Comparison of ENCODE assay signal across 24 cellular contexts in genomic region chr3:63508305-63508704, GRCh38.
A peak's percentile ranks its signal among the peaks of the same experiment; 100 is the strongest.
DNase-seq lines count a peak whose midpoint lies in the region; ATAC-seq and TF ChIP-seq lines count a peak whose summit lies in the region.
"Had no signal": no experiment of that assay in that cellular context is flagged by ENCODE, and none has a peak within 500 bp of the region (broad histone marks: within the 10 kb centered on the region; RNA-seq: fewer than 3 reads in every experiment).

No MANE protein-coding gene starts in this region.

- 79 to 81% (median 79%) methylated on average over 1 of the region's 1 CpG for WGBS in ovary, 3 donors

- H3K36me3 ChIP-seq in PC-3 (ENCODE audit: low read depth, low read length) (no peaks in the 10 kb centered on the region), mucosa of rectum (ENCODE audit: control insufficient read depth in 2 of 2, insufficient read depth in 2 of 2, low read length in 2 of 2) (no peaks in the 10 kb centered on the region), ovary (no peaks in the 10 kb centered on the region)
- H3K36me3 ChIP-seq: brain microvascular endothelial cell, Peyer's patch had no signal

- TF ChIP-seq POLR2A in ovary (IDR thresholded peaks at IDR 0.05) = no peak

- no peak overlapping the region for H3K27ac Mint-ChIP-seq in activated CD4-positive, alpha-beta T cell treated with anti-CD3 and anti-CD28 coated beads for 36 hours
- H3K27ac Mint-ChIP-seq: activated CD4-positive, alpha-beta memory T cell treated with anti-CD3 and anti-CD28 coated beads, Interleukin-2, amount 10 ng/mL, durations not matched to agents 7 days and 5 days; progenitor cell of endocrine pancreas; stimulated activated effector memory CD8-positive, alpha-beta T cell treated with anti-CD3 and anti-CD28 coated beads, Interleukin-12 subunit alpha, Interleukin-12 subunit beta, amount 100 ng/mL, for 72 hours had no signal

- H3K4me3 ChIP-seq in PC-3 (ENCODE audit: low read length) (no peak overlapping the region), mucosa of rectum (ENCODE audit: low read length in 2 of 2) (no peak overlapping the region), ovary (no peak overlapping the region)
- H3K4me3 ChIP-seq: GM12878, Peyer's patch had no signal

- H3K9me3 Mint-ChIP-seq in activated CD4-positive, alpha-beta T cell treated with anti-CD3 and anti-CD28 coated beads for 36 hours (ENCODE audit: low read depth) = no peaks in the 10 kb centered on the region
- H3K9me3 Mint-ChIP-seq: activated CD4-positive, alpha-beta memory T cell treated with anti-CD3 and anti-CD28 coated beads, Interleukin-2, amount 10 ng/mL, durations not matched to agents 7 days and 5 days; neural crest cell had no signal

- intact Hi-C loops in PC-3 (cut with micrococcal nuclease) = no loop called here
- intact Hi-C loops in activated CD4-positive, alpha-beta T cell treated with anti-CD3 and anti-CD28 coated beads for 36 hours (cut with DNase I, micrococcal nuclease) = no loop called here
- intact Hi-C loops in ovary (cut with DNase I) = no loop called here

- peaks cover 27% of the 10 kb centered on the region; the same call in 1 of the 2 replicates for H3K27me3 ChIP-seq in PC-3 (ENCODE audit: low read length)
- H3K27me3 ChIP-seq in mucosa of rectum (ENCODE audit: control insufficient read depth in 2 of 2, insufficient read depth in 2 of 2, low read length in 2 of 2) = no peaks in the 10 kb centered on the region
- no peaks in the 10 kb centered on the region for H3K27me3 ChIP-seq in ovary
- H3K27me3 ChIP-seq: brain microvascular endothelial cell, Peyer's patch had no signal

- H2AFZ ChIP-seq in PC-3 (ENCODE audit: low read length) = no peak overlapping the region

- no peaks in the 10 kb centered on the region for H3F3A ChIP-seq in PC-3 (ENCODE audit: low read length, unreplicated experiment)

- no peak overlapping the region for H3K4me3 Mint-ChIP-seq in activated CD4-positive, alpha-beta T cell treated with anti-CD3 and anti-CD28 coated beads for 36 hours
- H3K4me3 Mint-ChIP-seq: activated CD4-positive, alpha-beta memory T cell treated with anti-CD3 and anti-CD28 coated beads, Interleukin-2, amount 10 ng/mL, durations not matched to agents 7 days and 5 days; neural crest cell; stimulated activated effector memory CD8-positive, alpha-beta T cell treated with anti-CD3 and anti-CD28 coated beads, Interleukin-12 subunit alpha, Interleukin-12 subunit beta, amount 100 ng/mL, for 72 hours had no signal

- H3K27ac ChIP-seq in PC-3 (ENCODE audit: low read length) (no peak overlapping the region), epithelial cell of prostate (no peak overlapping the region), mucosa of rectum (ENCODE audit: low read depth in 2 of 2, low read length in 2 of 2) (peak overlapping the region; percentile 56 to 70), ovary (no peak overlapping the region)
- H3K27ac ChIP-seq: brain microvascular endothelial cell, Peyer's patch had no signal

- no TSS peak for BruUV-seq in PC-3 (replicated peaks; lab: Mats Ljungman, UMichigan)

- H3K4me1 ChIP-seq in PC-3 (ENCODE audit: insufficient read depth, low read length) = no peaks in the 10 kb centered on the region
- peaks cover 0 to 9% of the 10 kb centered on the region in 2 donors for H3K4me1 ChIP-seq in mucosa of rectum (ENCODE audit: control insufficient read depth in 2 of 2, insufficient read depth in 2 of 2, low read length in 2 of 2)
- no peaks in the 10 kb centered on the region for H3K4me1 ChIP-seq in ovary (ENCODE audit: insufficient read depth)
- H3K4me1 ChIP-seq: Peyer's patch had no signal

- peak; percentile 17 for DNase-seq in Daoy (ENCODE audit: low read depth)
- peak; percentile 20 for DNase-seq in PC-3
- peak; percentile 56 for DNase-seq in epithelial cell of prostate (ENCODE audit: low read depth, low spot score)
- DNase-seq in NCI-H526 (lab: John Stamatoyannopoulos, UW) = no peak
- no peak for DNase-seq in activated CD4-positive, alpha-beta T cell treated with anti-CD3 and anti-CD28 coated beads for 36 hours
- DNase-seq in ovary = no peak
- DNase-seq in NCI-H524 (lab: John Stamatoyannopoulos, UW) = no peak
- DNase-seq: activated CD4-positive, alpha-beta memory T cell treated with anti-CD3 and anti-CD28 coated beads, Interleukin-2, amount 10 ng/mL, durations not matched to agents 7 days and 5 days; activated gamma-delta T cell treated with Interleukin-2 at 50 U/mL for 16 hours; activated T-cell treated with anti-CD3 and anti-CD28 coated beads for 4 hours; brain microvascular endothelial cell; cortex of kidney; DMS 273 treated with DMSO at 0.1 percent for 48 hours; Karpas-422; NCI-H1092; NCI-H1930; NCI-H446 treated with DMSO at 0.1 percent for 48 hours; stimulated activated CD4-positive, alpha-beta T cell treated with anti-CD3 and anti-CD28 coated beads, Interleukin-2, amount 100 ng/mL, for 24 hours had no signal

- ATAC-seq in PC-3 = no peak
- no peak for ATAC-seq in activated CD4-positive, alpha-beta T cell treated with anti-CD3 and anti-CD28 coated beads for 36 hours
- ATAC-seq: GM12878; stimulated activated effector memory CD8-positive, alpha-beta T cell treated with anti-CD3 and anti-CD28 coated beads, Interleukin-12 subunit alpha, Interleukin-12 subunit beta, amount 100 ng/mL, for 72 hours had no signal

- no peaks in the 10 kb centered on the region for H3K9me2 ChIP-seq in PC-3 (replicated peaks; ENCODE audit: low read length)

- TF ChIP-seq CTCF in PC-3 (conservative IDR thresholded peaks at IDR 0.05; ENCODE audit: low read depth, low read length) = no peak
- no peak for TF ChIP-seq CTCF in ovary (IDR thresholded peaks at IDR 0.05)

- H3K79me2 ChIP-seq in PC-3 (ENCODE audit: low read length) = no peaks in the 10 kb centered on the region

- no peaks in the 10 kb centered on the region for H3K36me3 Mint-ChIP-seq in activated CD4-positive, alpha-beta T cell treated with anti-CD3 and anti-CD28 coated beads for 36 hours (ENCODE audit: low read depth)
- H3K36me3 Mint-ChIP-seq: stimulated activated effector memory CD8-positive, alpha-beta T cell treated with anti-CD3 and anti-CD28 coated beads, Interleukin-12 subunit alpha, Interleukin-12 subunit beta, amount 100 ng/mL, for 72 hours had no signal

- H3K9me3 ChIP-seq in PC-3 (ENCODE audit: low read length) (no peaks in the 10 kb centered on the region), mucosa of rectum (ENCODE audit: control insufficient read depth in 2 of 2, low read length in 2 of 2) (no peaks in the 10 kb centered on the region), ovary (no peaks in the 10 kb centered on the region)
- H3K9me3 ChIP-seq: Peyer's patch had no signal

- H3K4me1 Mint-ChIP-seq in activated CD4-positive, alpha-beta T cell treated with anti-CD3 and anti-CD28 coated beads for 36 hours = no peaks in the 10 kb centered on the region
- H3K4me1 Mint-ChIP-seq: activated CD4-positive, alpha-beta memory T cell treated with anti-CD3 and anti-CD28 coated beads, Interleukin-2, amount 10 ng/mL, durations not matched to agents 7 days and 5 days; stimulated activated effector memory CD8-positive, alpha-beta T cell treated with anti-CD3 and anti-CD28 coated beads, Interleukin-12 subunit alpha, Interleukin-12 subunit beta, amount 100 ng/mL, for 72 hours had no signal

- H3K9ac ChIP-seq in PC-3 (ENCODE audit: low read length) (no peak overlapping the region), mucosa of rectum (ENCODE audit: low read depth in 1 of 2, low read length in 2 of 2) (no peak overlapping the region)

- no peaks in the 10 kb centered on the region for H4K20me1 ChIP-seq in PC-3 (ENCODE audit: low read length)

- H3K4me2 ChIP-seq in PC-3 (ENCODE audit: low read length) = no peak overlapping the region

- CTCF ChIA-PET in PC-3 (lab: Charles Lee) = no interaction called here
- CTCF ChIA-PET in activated CD4-positive, alpha-beta T cell treated with anti-CD3 and anti-CD28 coated beads for 36 hours (lab: Charles Lee) = no interaction called here

- no peak for TF ChIP-seq EP300 in ovary (IDR thresholded peaks at IDR 0.05)

- peaks cover 1% of the 10 kb centered on the region for H3K27me3 Mint-ChIP-seq in activated CD4-positive, alpha-beta T cell treated with anti-CD3 and anti-CD28 coated beads for 36 hours
- H3K27me3 Mint-ChIP-seq: progenitor cell of endocrine pancreas had no signal

- POLR2A ChIA-PET in PC-3 (lab: Charles Lee; ENCODE audit: unreplicated experiment) = no interaction called here
- POLR2A ChIA-PET in activated CD4-positive, alpha-beta T cell treated with anti-CD3 and anti-CD28 coated beads for 36 hours (lab: Charles Lee) = no interaction called here

Comparison
In these comparisons a context has a peak if more than half of its experiments do, and no peak if none do; other contexts are left out.
1. DNase-seq: peak in Daoy (single experiment), PC-3 (single experiment) and epithelial cell of prostate (single experiment); none in NCI-H526 (0 of 2), activated CD4-positive, alpha-beta T cell treated with anti-CD3 and anti-CD28 coated beads for 36 hours (single experiment), ovary (0 of 5) and NCI-H524 (0 of 2).
2. H3K27ac ChIP-seq: peak in mucosa of rectum (2 of 2); none in PC-3 (single experiment), epithelial cell of prostate (single experiment) and ovary (0 of 2).